ENCODE assay signal across 8 cellular contexts in the genomic region with DNA sequence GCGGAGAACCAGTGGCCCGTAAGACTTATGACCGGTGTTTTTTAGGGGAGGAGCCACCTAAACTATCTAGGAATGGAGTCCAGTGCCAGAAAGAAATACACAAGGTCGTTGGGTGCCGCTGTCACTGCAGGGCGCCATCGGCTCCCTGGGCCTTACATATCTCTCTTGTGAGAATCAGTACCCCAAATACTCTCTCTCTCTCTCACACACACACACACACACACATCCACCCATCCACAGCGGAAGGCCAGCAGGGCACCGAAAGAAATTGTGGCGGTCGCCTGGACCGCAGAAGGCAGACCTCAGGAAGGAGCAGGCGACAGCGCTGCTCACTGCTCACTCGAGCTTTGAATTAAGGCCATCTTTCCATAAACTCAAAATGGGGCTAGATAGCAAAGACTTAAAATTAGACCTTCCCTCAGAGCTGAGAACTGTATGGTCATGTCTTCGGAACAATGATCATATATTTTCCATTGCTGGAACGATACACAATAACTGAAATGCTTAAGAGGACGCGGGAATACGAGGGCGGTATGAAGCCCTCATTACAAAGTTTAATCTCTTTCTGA. TPM values are rescaled to one million over a fixed set of nuclear protein-coding genes. Genes with fewer than 3 reads are reported as not detected.
A peak's percentile ranks its signal among the peaks of the same experiment; 100 is the strongest.
DNase-seq lines count a peak whose midpoint lies in the region; ATAC-seq and TF ChIP-seq lines count a peak whose summit lies in the region.

No MANE protein-coding gene starts in this region.

- no peak overlapping the region for H3K4me2 ChIP-seq in MM.1S (ENCODE audit: low read depth, low read length)

- peaks cover 64% of the 10 kb centered on the region for H3K27me3 Mint-ChIP-seq in activated CD4-positive, alpha-beta T cell treated with anti-CD3 and anti-CD28 coated beads for 36 hours
- peaks cover 81% of the 10 kb centered on the region for H3K27me3 Mint-ChIP-seq in stimulated activated naive CD8-positive, alpha-beta T cell treated with anti-CD3 and anti-CD28 coated beads, Interleukin-15, Interleukin-2, amounts not matched to agents 100 ng/mL and 50 ng/mL, for 24 hours

- peak; percentile 41 for DNase-seq in activated CD4-positive, alpha-beta T cell treated with anti-CD3 and anti-CD28 coated beads for 36 hours
- no peak for DNase-seq in activated CD4-positive, alpha-beta T cell treated with anti-CD3 and anti-CD28 coated beads, Interleukin-2, amount 50 U/mL, for 1 hour
- peak; percentile 59 to 63 for DNase-seq in erythroblast (lab: John Stamatoyannopoulos, UW)
- no peak for DNase-seq in SK-N-DZ (ENCODE audit: low spot score)
- no peak for DNase-seq in MM.1S
- no peak for DNase-seq in NCI-H510A (lab: John Stamatoyannopoulos, UW)

- no peaks in the 10 kb centered on the region for H3K9me3 Mint-ChIP-seq in activated CD4-positive, alpha-beta T cell treated with anti-CD3 and anti-CD28 coated beads for 36 hours (ENCODE audit: low read depth)
- no peaks in the 10 kb centered on the region for H3K9me3 Mint-ChIP-seq in stimulated activated naive CD8-positive, alpha-beta T cell treated with anti-CD3 and anti-CD28 coated beads, Interleukin-15, Interleukin-2, amounts not matched to agents 100 ng/mL and 50 ng/mL, for 24 hours

- H3F3A ChIP-seq in MM.1S (ENCODE audit: insufficient read depth, low read length) = no peaks in the 10 kb centered on the region

- CTCF ChIA-PET in activated CD4-positive, alpha-beta T cell treated with anti-CD3 and anti-CD28 coated beads for 36 hours (lab: Charles Lee) = no interaction called here

- no peak overlapping the region for H3K4me3 ChIP-seq in MM.1S (ENCODE audit: low read length)

- H3K9me2 ChIP-seq in MM.1S (replicated peaks; ENCODE audit: insufficient read depth, low read length) = no peaks in the 10 kb centered on the region

- no peaks in the 10 kb centered on the region for H3K4me1 ChIP-seq in MM.1S (ENCODE audit: low read length)

- H3K9me3 ChIP-seq in MM.1S (replicated peaks; ENCODE audit: insufficient read depth, low read length) = no peaks in the 10 kb centered on the region

- H4K20me1 ChIP-seq in MM.1S (ENCODE audit: insufficient read depth, low read length) = no peaks in the 10 kb centered on the region

- intact Hi-C loops in activated CD4-positive, alpha-beta T cell treated with anti-CD3 and anti-CD28 coated beads for 36 hours (cut with DNase I, micrococcal nuclease) = loop anchor here in 1 of 2 experiments (1.0 kb wide), 1 partner anchor 8 kb away; no protein-coding TSS in a partner anchor

- peak overlapping the region; percentile 63 for H3K4me3 Mint-ChIP-seq in activated CD4-positive, alpha-beta T cell treated with anti-CD3 and anti-CD28 coated beads for 36 hours
- H3K4me3 Mint-ChIP-seq in stimulated activated naive CD8-positive, alpha-beta T cell treated with anti-CD3 and anti-CD28 coated beads, Interleukin-15, Interleukin-2, amounts not matched to agents 100 ng/mL and 50 ng/mL, for 24 hours = peak overlapping the region; percentile 73

- H3K4me1 Mint-ChIP-seq in activated CD4-positive, alpha-beta T cell treated with anti-CD3 and anti-CD28 coated beads for 36 hours = peaks cover 40% of the 10 kb centered on the region
- H3K4me1 Mint-ChIP-seq in stimulated activated naive CD8-positive, alpha-beta T cell treated with anti-CD3 and anti-CD28 coated beads, Interleukin-15, Interleukin-2, amounts not matched to agents 100 ng/mL and 50 ng/mL, for 24 hours (ENCODE audit: low read depth) = peaks cover 62% of the 10 kb centered on the region

- H3K27ac Mint-ChIP-seq in activated CD4-positive, alpha-beta T cell treated with anti-CD3 and anti-CD28 coated beads for 36 hours = no peak overlapping the region
- H3K27ac Mint-ChIP-seq in stimulated activated naive CD8-positive, alpha-beta T cell treated with anti-CD3 and anti-CD28 coated beads, Interleukin-15, Interleukin-2, amounts not matched to agents 100 ng/mL and 50 ng/mL, for 24 hours = peak overlapping the region; percentile 37

- no peaks in the 10 kb centered on the region for H3K27me3 ChIP-seq in MM.1S (replicated peaks; ENCODE audit: insufficient read depth, low read length)

- no peak for TF ChIP-seq CTCF in MM.1S (IDR thresholded peaks at IDR 0.05; ENCODE audit: low read length)

- POLR2A ChIA-PET in activated CD4-positive, alpha-beta T cell treated with anti-CD3 and anti-CD28 coated beads for 36 hours (lab: Charles Lee) = no interaction called here

- no peak overlapping the region for H3K9ac ChIP-seq in MM.1S (ENCODE audit: low read length)

- H3K36me3 Mint-ChIP-seq in activated CD4-positive, alpha-beta T cell treated with anti-CD3 and anti-CD28 coated beads for 36 hours (ENCODE audit: low read depth) = peaks cover 45% of the 10 kb centered on the region
- H3K36me3 Mint-ChIP-seq in stimulated activated naive CD8-positive, alpha-beta T cell treated with anti-CD3 and anti-CD28 coated beads, Interleukin-15, Interleukin-2, amounts not matched to agents 100 ng/mL and 50 ng/mL, for 24 hours (ENCODE audit: low read depth) = peaks cover 52% of the 10 kb centered on the region

- H2AFZ ChIP-seq in MM.1S (ENCODE audit: low read length) = no peak overlapping the region

- no peak overlapping the region for H3K27ac ChIP-seq in MM.1S (ENCODE audit: low read length)

- H3K36me3 ChIP-seq in MM.1S (replicated peaks; ENCODE audit: insufficient read depth, low read length) = no peaks in the 10 kb centered on the region

- peak; percentile 25 for ATAC-seq in activated CD4-positive, alpha-beta T cell treated with anti-CD3 and anti-CD28 coated beads for 36 hours
- ATAC-seq in HG03558 (IDR thresholded peaks at IDR 0.05; ENCODE audit: extremely low read depth, unreplicated experiment) = peak; percentile 47

- H3K79me2 ChIP-seq in MM.1S (ENCODE audit: low read length) = no peaks in the 10 kb centered on the region

- TF ChIP-seq POLR2A in erythroblast (IDR thresholded peaks at IDR 0.05; ENCODE audit: low read length) = peak; percentile 14

RNA-seq across cellular contexts. Expression of gene NR4A2, which starts 10.3 kb away (rescaled TPM):
- total RNA-seq in activated CD4-positive, alpha-beta T cell treated with anti-CD3 and anti-CD28 coated beads for 36 hours = 10 to 100 TPM; 19.1 to 23.0 TPM
- 0.13 and 0.28 TPM in 2 replicates for polyA plus RNA-seq in SK-N-DZ (2014; cell fraction: cytosol; rRNA removed)
- polyA plus RNA-seq in SK-N-DZ (2014; cell fraction: nucleus; rRNA removed) = 0.21 TPM in 1 of 2 replicates, not detected in the other

Comparison
In these comparisons a context has a peak if more than half of its experiments do, and no peak if none do; other contexts are left out.
1. DNase-seq: peak in activated CD4-positive, alpha-beta T cell treated with anti-CD3 and anti-CD28 coated beads for 36 hours (single experiment) and erythroblast (2 of 2); none in activated CD4-positive, alpha-beta T cell treated with anti-CD3 and anti-CD28 coated beads, Interleukin-2, amount 50 U/mL, for 1 hour (single experiment), SK-N-DZ (single experiment), MM.1S (single experiment) and NCI-H510A (single experiment).